In genomic region chr20:48626226-48626937, GRCh38 we compare ENCODE assay signal across 9 cellular contexts.
DNase-seq lines count a peak whose midpoint lies in the region; ATAC-seq and TF ChIP-seq lines count a peak whose summit lies in the region.
"Had no signal": no experiment of that assay in that cellular context is flagged by ENCODE, and none has a peak within 500 bp of the region (broad histone marks: within the 10 kb centered on the region; RNA-seq: fewer than 3 reads in every experiment).

No MANE protein-coding gene starts in this region.

- CTCF ChIA-PET in BJ (lab: Yijun Ruan, JAX): interaction anchor here (1.2 to 1.9 kb wide), 3 partner anchors 9 to 948 kb away, joined by 4 to 6 read pairs (median 4); no protein-coding TSS in a partner anchor

- peak overlapping the region; percentile 75 for H3K27ac Mint-ChIP-seq in activated T-helper 17 cell treated with anti-CD3 and anti-CD28 coated beads, Interleukin-2, amount 50 U/mL, for 72 hours

- intact Hi-C loops in right lobe of liver (cut with DNase I): loop anchor here in 1 of 2 donors (5.0 kb wide), 1 partner anchor 959 kb away; no protein-coding TSS in a partner anchor

- H3K4me3 Mint-ChIP-seq in activated T-helper 17 cell treated with anti-CD3 and anti-CD28 coated beads, Interleukin-2, amount 50 U/mL, for 72 hours: peak overlapping the region; percentile 23

- H3K9me3 Mint-ChIP-seq in activated T-helper 17 cell treated with anti-CD3 and anti-CD28 coated beads, Interleukin-2, amount 50 U/mL, for 72 hours: no peaks in the 10 kb centered on the region

- H3K9me3 ChIP-seq in right lobe of liver: no peaks in the 10 kb centered on the region
- H3K9me3 ChIP-seq: suprapubic skin had no signal

- H3K4me3 ChIP-seq in BJ (ENCODE audit: low read depth, low read length): no peak overlapping the region
- H3K4me3 ChIP-seq in right lobe of liver: no peak overlapping the region
- H3K4me3 ChIP-seq: suprapubic skin had no signal

- H3K4me1 Mint-ChIP-seq in activated T-helper 17 cell treated with anti-CD3 and anti-CD28 coated beads, Interleukin-2, amount 50 U/mL, for 72 hours: peaks cover 4% of the 10 kb centered on the region

- peak; percentile 15 for DNase-seq in BJ (ENCODE audit: low read depth)
- DNase-seq in Kasumi-1 (lab: John Stamatoyannopoulos, UW): peak; percentile 92 to 93
- peak in 2 of 3 donors; percentile 22 to 52 for DNase-seq in right lobe of liver
- DNase-seq in activated gamma-delta T cell (lab: John Stamatoyannopoulos, UW): no peak

- H3K36me3 ChIP-seq in BJ (ENCODE audit: control insufficient read depth, insufficient read depth, low read length) (no peaks in the 10 kb centered on the region), right lobe of liver (no peaks in the 10 kb centered on the region)

- 53% methylated on average over 19 of the region's 24 CpGs for WGBS in right lobe of liver (ENCODE audit: insufficient coverage, low coverage, low lambda C conversion rate, missing lambda C conversion rate)

- no peak for TF ChIP-seq POLR2A in right lobe of liver (IDR thresholded peaks at IDR 0.05)

- H3K27ac ChIP-seq in right lobe of liver: no peak overlapping the region
- H3K27ac ChIP-seq: suprapubic skin had no signal

- H3K4me1 ChIP-seq in right lobe of liver: no peaks in the 10 kb centered on the region

- H3K27me3 Mint-ChIP-seq in activated T-helper 17 cell treated with anti-CD3 and anti-CD28 coated beads, Interleukin-2, amount 50 U/mL, for 72 hours: no peaks in the 10 kb centered on the region

- H3K27me3 ChIP-seq in BJ (ENCODE audit: control insufficient read depth, insufficient read depth, low read length) (no peaks in the 10 kb centered on the region), right lobe of liver (no peaks in the 10 kb centered on the region)
- H3K27me3 ChIP-seq: suprapubic skin had no signal

- POLR2A ChIA-PET in BJ (lab: Charles Lee): no interaction called here

- peaks cover 77% of the 10 kb centered on the region for H3K36me3 Mint-ChIP-seq in activated T-helper 17 cell treated with anti-CD3 and anti-CD28 coated beads, Interleukin-2, amount 50 U/mL, for 72 hours (ENCODE audit: low read depth)

- ATAC-seq in activated T-helper 17 cell treated with anti-CD3 and anti-CD28 coated beads, Interleukin-2, amount 50 U/mL, for 72 hours (replicated peaks): no peak
- ATAC-seq in right lobe of liver (no peak), GM21360 (IDR thresholded peaks at IDR 0.05; ENCODE audit: unreplicated experiment) (no peak), HG03342 (IDR thresholded peaks at IDR 0.05; ENCODE audit: unreplicated experiment) (no peak), HG03097 (IDR thresholded peaks at IDR 0.05; ENCODE audit: low FRiP score, unreplicated experiment) (no peak)

- TF ChIP-seq CTCF in BJ (IDR thresholded peaks at IDR 0.05; ENCODE audit: insufficient read depth, low read depth, low read length) (no peak), right lobe of liver (IDR thresholded peaks at IDR 0.05) (no peak)
